16 cellular contexts compared by ENCODE assay signal in genomic region chr9:133276001-133276884, GRCh38. TPM values are rescaled to one million over a fixed set of nuclear protein-coding genes. Genes with fewer than 3 reads are reported as not detected.
DNase-seq lines count a peak whose midpoint lies in the region; ATAC-seq and TF ChIP-seq lines count a peak whose summit lies in the region.
"Had no signal": no experiment of that assay in that cellular context is flagged by ENCODE, and none has a peak within 500 bp of the region (broad histone marks: within the 10 kb centered on the region; RNA-seq: fewer than 3 reads in every experiment).

No MANE protein-coding gene starts in this region.

- H3K18ac ChIP-seq in neuronal stem cell (ENCODE audit: low read length): peak overlapping the region; percentile 87

- ATAC-seq in gastroesophageal sphincter: no peak
- ATAC-seq in upper lobe of right lung: no peak
- ATAC-seq in GM19467 (IDR thresholded peaks at IDR 0.05; ENCODE audit: unreplicated experiment): no peak
- no peak for ATAC-seq in activated T-cell treated with anti-CD3 and anti-CD28 coated beads, Interleukin-2, amount 50 U/mL, for 72 hours (replicated peaks in 1 of 2)

- H2BK5ac ChIP-seq in neuronal stem cell (ENCODE audit: low read length): no peak overlapping the region

- no peak for TF ChIP-seq EP300 in gastroesophageal sphincter (IDR thresholded peaks at IDR 0.05)

- DNase-seq in breast epithelium (ENCODE audit: low spot score in 2 of 2) (no peak), MCF 10A (ENCODE audit: unreplicated experiment) (no peak), neuronal stem cell (ENCODE audit: low spot score) (no peak), upper lobe of right lung (no peak), ecto neural progenitor cell (ENCODE audit: low spot score) (no peak)
- DNase-seq in activated T-cell treated with anti-CD3 and anti-CD28 coated beads, Interleukin-2, amount 50 U/mL, for 72 hours: no peak
- DNase-seq: activated CD4-positive, CD25-positive, alpha-beta regulatory T cell; activated gamma-delta T cell treated with Interleukin-2 at 50 U/mL for 16 hours; DND-41; foreskin melanocyte; mesenchymal stem cell; NCI-H1105 had no signal

- peak overlapping the region; percentile 87 for H2AFZ ChIP-seq in neuronal stem cell (ENCODE audit: low read length)

- H3K27me3 Mint-ChIP-seq in MCF 10A (ENCODE audit: insufficient read depth, unreplicated experiment): peaks cover 12% of the 10 kb centered on the region
- H3K27me3 Mint-ChIP-seq in activated T-cell treated with anti-CD3 and anti-CD28 coated beads, Interleukin-2, amount 50 U/mL, for 72 hours (ENCODE audit: low read depth): peaks cover 51% of the 10 kb centered on the region

- no peaks in the 10 kb centered on the region for H3K9me3 Mint-ChIP-seq in MCF 10A (ENCODE audit: unreplicated experiment)
- peaks cover 0 to 2% of the 10 kb centered on the region in 2 donors for H3K9me3 Mint-ChIP-seq in activated T-cell treated with anti-CD3 and anti-CD28 coated beads, Interleukin-2, amount 50 U/mL, for 72 hours

- H3K4me3 ChIP-seq in breast epithelium (peak overlapping the region; percentile 45 to 69 (median 52)), gastroesophageal sphincter (peak overlapping the region; percentile 16 to 52), neuronal stem cell (ENCODE audit: low read length in 2 of 2) (no peak overlapping the region), upper lobe of right lung (peak overlapping the region; percentile 52)
- H3K4me3 ChIP-seq: SJSA1 had no signal

- H3K9ac ChIP-seq in neuronal stem cell (ENCODE audit: low read depth, low read length, poor library complexity): no peak overlapping the region

- no peak overlapping the region for H3K14ac ChIP-seq in neuronal stem cell (ENCODE audit: low read length)

- TF ChIP-seq CTCF in breast epithelium (IDR thresholded peaks at IDR 0.05) (no peak), MCF 10A (IDR thresholded peaks at IDR 0.05; ENCODE audit: unreplicated experiment) (no peak), gastroesophageal sphincter (IDR thresholded peaks at IDR 0.05) (no peak), upper lobe of right lung (IDR thresholded peaks at IDR 0.05) (no peak)

- no peaks in the 10 kb centered on the region for H3K36me3 Mint-ChIP-seq in MCF 10A (ENCODE audit: insufficient read depth, unreplicated experiment)
- peaks cover 0 to 4% of the 10 kb centered on the region in 2 donors for H3K36me3 Mint-ChIP-seq in activated T-cell treated with anti-CD3 and anti-CD28 coated beads, Interleukin-2, amount 50 U/mL, for 72 hours (ENCODE audit: insufficient read depth in 2 of 2)

- H3K4me1 Mint-ChIP-seq in MCF 10A (ENCODE audit: insufficient read depth, unreplicated experiment): no peaks in the 10 kb centered on the region
- no peaks in the 10 kb centered on the region for H3K4me1 Mint-ChIP-seq in activated T-cell treated with anti-CD3 and anti-CD28 coated beads, Interleukin-2, amount 50 U/mL, for 72 hours (ENCODE audit: low read depth)

- H3K27ac ChIP-seq in breast epithelium: peak overlapping the region in 1 of 2 donors; percentile 80
- peak overlapping the region in 1 of 4 donors; percentile 71 for H3K27ac ChIP-seq in gastroesophageal sphincter
- no peak overlapping the region for H3K27ac ChIP-seq in neuronal stem cell (replicated peaks; ENCODE audit: low read length)
- no peak overlapping the region for H3K27ac ChIP-seq in upper lobe of right lung
- H3K27ac ChIP-seq: SJSA1 had no signal

- POLR2A ChIA-PET in MCF 10A (lab: Yijun Ruan, JAX): no interaction called here

- no peaks in the 10 kb centered on the region for H3K36me3 ChIP-seq in breast epithelium
- no peaks in the 10 kb centered on the region for H3K36me3 ChIP-seq in gastroesophageal sphincter
- H3K36me3 ChIP-seq in neuronal stem cell (replicated peaks in 1 of 2; ENCODE audit: control insufficient read depth in 2 of 2, insufficient read depth in 2 of 2, low read length in 2 of 2): no peaks in the 10 kb centered on the region
- H3K36me3 ChIP-seq in upper lobe of right lung: no peaks in the 10 kb centered on the region
- H3K36me3 ChIP-seq: SJSA1 had no signal

- BruUV-seq in MCF 10A (replicated peaks; lab: Mats Ljungman, UMichigan): no TSS peak

- H4K8ac ChIP-seq in neuronal stem cell (ENCODE audit: low read depth, low read length): no peak overlapping the region

- H3K9me3 ChIP-seq in breast epithelium (peaks cover 2 to 12% of the 10 kb centered on the region in 2 donors), gastroesophageal sphincter (peaks cover 0 to 7% (median 0%) of the 10 kb centered on the region in 3 donors), neuronal stem cell (replicated peaks in 1 of 2; ENCODE audit: control insufficient read depth in 2 of 2, insufficient read depth in 1 of 2, low read depth in 1 of 2, low read length in 2 of 2) (peaks cover 8 to 18% of the 10 kb centered on the region in 2 donors), upper lobe of right lung (no peaks in the 10 kb centered on the region)
- H3K9me3 ChIP-seq: SJSA1 had no signal

- intact Hi-C loops in breast epithelium (cut with DNase I; ENCODE audit: low total_unique reads): no loop called here
- intact Hi-C loops in MCF 10A (cut with micrococcal nuclease): no loop called here
- intact Hi-C loops in upper lobe of right lung (cut with DNase I): no loop called here

- H3K4ac ChIP-seq in neuronal stem cell (ENCODE audit: low read length): no peak overlapping the region

- no peak overlapping the region for H4K91ac ChIP-seq in neuronal stem cell (ENCODE audit: low read depth, low read length, poor library complexity)

- no peak overlapping the region for H3K4me3 Mint-ChIP-seq in MCF 10A (ENCODE audit: unreplicated experiment)
- H3K4me3 Mint-ChIP-seq in activated T-cell treated with anti-CD3 and anti-CD28 coated beads, Interleukin-2, amount 50 U/mL, for 72 hours: no peak overlapping the region

- H3K23ac ChIP-seq in neuronal stem cell (ENCODE audit: low read depth, low read length, poor library complexity): no peak overlapping the region

- CTCF ChIA-PET in MCF 10A (lab: Yijun Ruan, JAX): interaction anchor here (0.7 kb wide), 1 partner anchor 128 kb away, joined by 4 read pairs; no protein-coding TSS in a partner anchor

- H3K79me1 ChIP-seq in neuronal stem cell (ENCODE audit: low read depth, low read length): no peaks in the 10 kb centered on the region

- H2BK12ac ChIP-seq in neuronal stem cell (ENCODE audit: low read length): no peak overlapping the region

- no peak overlapping the region for H2AK5ac ChIP-seq in neuronal stem cell (ENCODE audit: low read depth, low read length)

- H2BK120ac ChIP-seq in neuronal stem cell (ENCODE audit: low read depth, low read length): no peak overlapping the region

- peak overlapping the region; percentile 67 for H2BK15ac ChIP-seq in neuronal stem cell (ENCODE audit: low read length)

- TF ChIP-seq POLR2A in breast epithelium (IDR thresholded peaks at IDR 0.05) (no peak), gastroesophageal sphincter (IDR thresholded peaks at IDR 0.05) (no peak)

- WGBS in gastroesophageal sphincter (ENCODE audit: low coverage in 1 of 2), 2 donors: 62 to 85% methylated on average over 12 to 13 of the region's 33 CpGs
- WGBS in neuronal stem cell (ENCODE audit: extremely low coverage in 2 of 2, insufficient read length in 2 of 2, insufficient replicate concordance in 1 of 2), 2 donors: no CpG with 5 or more reads among the region's 33 CpGs

- H3K4me2 ChIP-seq in neuronal stem cell (ENCODE audit: insufficient read depth, low read length, poor library complexity, severe bottlenecking): peak overlapping the region; percentile 73

- no peaks in the 10 kb centered on the region for H3K4me1 ChIP-seq in breast epithelium
- peaks cover 0 to 17% (median 0%) of the 10 kb centered on the region in 3 donors for H3K4me1 ChIP-seq in gastroesophageal sphincter
- H3K4me1 ChIP-seq in neuronal stem cell (ENCODE audit: control insufficient read depth in 2 of 2, insufficient read depth in 1 of 2, low read depth in 1 of 2, low read length in 2 of 2): no peaks in the 10 kb centered on the region
- H3K4me1 ChIP-seq in upper lobe of right lung: no peaks in the 10 kb centered on the region
- H3K4me1 ChIP-seq: SJSA1 had no signal

- H3K27me3 ChIP-seq in breast epithelium (peaks cover 3 to 42% of the 10 kb centered on the region in 2 donors), gastroesophageal sphincter (peaks cover 85% of the 10 kb centered on the region), neuronal stem cell (ENCODE audit: control insufficient read depth in 3 of 3, insufficient read depth in 3 of 3, low read depth in 1 of 3, low read length in 3 of 3) (peaks cover 19 to 95% (median 57%) of the 10 kb centered on the region in 3 experiments), upper lobe of right lung (peaks cover 5% of the 10 kb centered on the region)

- H3K27ac Mint-ChIP-seq in MCF 10A (ENCODE audit: low read depth, unreplicated experiment): no peak overlapping the region
- H3K27ac Mint-ChIP-seq in activated T-cell treated with anti-CD3 and anti-CD28 coated beads, Interleukin-2, amount 50 U/mL, for 72 hours: no peak overlapping the region

RNA-seq across cellular contexts. Expression of gene ABO, which starts 1.2 kb away (rescaled TPM):
- total RNA-seq in breast epithelium: 1 to 10 TPM; 1.1 to 3.9 (median 2.8) TPM
- total RNA-seq in MCF 10A (2022): not detected in 2 replicates
- total RNA-seq in gastroesophageal sphincter: 1 to 10 TPM in 2 of 4 donors, under 1 TPM in 2; 0.47 to 10.0 (median 0.91) TPM
- 0.06 TPM for polyA plus RNA-seq in neuronal stem cell (2013, experiment 1 of 2)
- polyA plus RNA-seq in neuronal stem cell (2013, experiment 2 of 2): 0.03 TPM
- 16.8 TPM for total RNA-seq in upper lobe of right lung
- total RNA-seq in activated T-cell treated with anti-CD3 and anti-CD28 coated beads, Interleukin-2, amount 50 U/mL, for 72 hours: not detected
- total RNA-seq: SJSA1 had no signal
- polyA plus RNA-seq: AG04450 had no signal

RNA-seq across cellular contexts. Expression of gene SURF6, which starts 59.7 kb away (rescaled TPM):
- total RNA-seq in breast epithelium: 10 to 100 TPM; 12.8 to 29.0 (median 23.3) TPM
- total RNA-seq in MCF 10A (2022): 30.2 and 40.5 TPM in 2 replicates
- 10 to 100 TPM; 22.5 to 36.3 (median 25.8) TPM for total RNA-seq in gastroesophageal sphincter
- polyA plus RNA-seq in neuronal stem cell (2013, experiment 1 of 2): 11.6 TPM
- 11.5 TPM for polyA plus RNA-seq in neuronal stem cell (2013, experiment 2 of 2)
- 15.9 TPM for total RNA-seq in upper lobe of right lung
- total RNA-seq in activated T-cell treated with anti-CD3 and anti-CD28 coated beads, Interleukin-2, amount 50 U/mL, for 72 hours: 10 to 100 TPM; 13.7 to 14.0 TPM

Comparison
In these comparisons a context has a peak if more than half of its experiments do, and no peak if none do; other contexts are left out.
1. H3K4me3 ChIP-seq: peak in breast epithelium (3 of 3), gastroesophageal sphincter (2 of 2) and upper lobe of right lung (single experiment); none in neuronal stem cell (0 of 2).